ENCODE assay signal across 2 cellular contexts in the genomic region with DNA sequence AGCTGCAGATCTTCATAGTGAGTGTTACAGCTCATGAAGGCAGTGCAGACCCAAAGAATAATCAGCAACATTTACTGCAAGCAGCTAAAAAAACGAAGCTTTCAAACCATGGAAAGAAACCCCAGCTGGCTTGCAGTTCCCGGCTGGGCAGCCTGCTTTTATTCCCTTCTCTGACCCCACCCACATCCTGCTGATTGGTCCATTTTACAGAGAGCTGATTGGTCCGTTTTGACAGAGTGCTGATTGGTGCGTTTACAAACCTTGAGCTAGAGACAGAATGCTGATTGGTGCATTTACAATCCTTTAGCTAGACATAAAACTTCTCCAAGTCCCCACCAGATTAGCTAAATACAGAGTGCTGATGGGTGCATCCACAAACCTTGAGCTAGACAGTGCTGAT.
A peak's percentile ranks its signal among the peaks of the same experiment; 100 is the strongest.
TF ChIP-seq lines count a peak whose summit lies in the region.

No MANE protein-coding gene starts in this region.

TF ChIP-seq in K562, 482 proteins besides CTCF, POLR2A, EP300 and RAD21:
- TF ChIP-seq RBM25 (IDR thresholded peaks at IDR 0.05; ENCODE audit: low read depth, low read length, severe bottlenecking) = peak; percentile 5
- TF ChIP-seq NFYB (IDR thresholded peaks at IDR 0.05; ENCODE audit: extremely low read depth, insufficient read length) = peak; percentile 71

TF ChIP-seq in HepG2, 621 proteins besides CTCF, POLR2A, EP300 and RAD21:
- TF ChIP-seq HNF4A (CRISPR knock-in tag; IDR thresholded peaks at IDR 0.05) (peak; percentile 40; the same call in 1 of the 2 replicates), NFYB (CRISPR knock-in tag; IDR thresholded peaks at IDR 0.05) (peak; percentile 70), ZMYM4 (CRISPR knock-in tag; IDR thresholded peaks at IDR 0.05) (peak; percentile 75), MAFK (conservative IDR thresholded peaks at IDR 0.05 in 1 of 2, IDR thresholded peaks at IDR 0.05 in 1 of 2; ENCODE audit: low read length in 2 of 2) (peak; percentile 15 to 37; a peak in 1 of 4 replicates), NFYC (CRISPR knock-in tag; IDR thresholded peaks at IDR 0.05) (peak; percentile 53), MAFF (IDR thresholded peaks at IDR 0.05; ENCODE audit: low read depth, low read length) (peak; percentile 30)
TF ChIP-seq in HepG2: peak in this region for 6; not testable (repeated sequence) for 615.
